Comparison of ENCODE assay signal across 17 cellular contexts in the genomic region with DNA sequence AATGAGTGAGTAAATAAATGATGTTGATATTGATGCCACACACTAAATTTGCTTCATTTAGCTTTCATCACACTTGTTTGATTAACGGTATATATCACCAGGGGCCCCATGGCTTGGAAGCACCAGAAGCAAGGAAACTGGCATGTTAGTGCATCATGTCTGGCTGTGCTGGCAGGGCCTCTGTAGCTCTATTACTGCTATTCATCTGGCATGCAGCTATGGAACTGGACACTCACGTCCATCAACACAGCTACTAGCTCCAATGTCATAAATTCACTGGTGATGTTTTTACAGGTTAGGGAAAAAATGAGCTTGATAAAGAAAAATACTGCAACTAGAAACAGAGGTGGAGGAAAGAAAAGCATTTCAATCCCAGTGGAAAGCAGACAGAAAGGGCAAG.
"Had no signal": no experiment of that assay in that cellular context is flagged by ENCODE, and none has a peak within 500 bp of the region (broad histone marks: within the 10 kb centered on the region; RNA-seq: fewer than 3 reads in every experiment).

No MANE protein-coding gene starts in this region.

- H3K36me3 ChIP-seq: heart left ventricle, neutrophil, right atrium auricular region, sigmoid colon, stomach, thoracic aorta, transverse colon had no signal

- ATAC-seq: heart left ventricle, left lobe of liver, natural killer cell had no signal

- H3K27ac ChIP-seq: coronary artery, dorsolateral prefrontal cortex, heart left ventricle, neutrophil, right atrium auricular region, sigmoid colon, skin epidermis, stomach, transverse colon had no signal

- H3K4me1 ChIP-seq: heart left ventricle, right atrium auricular region, transverse colon had no signal

- H3K36me3 Mint-ChIP-seq: natural killer cell had no signal

- H3K27me3 ChIP-seq: dorsolateral prefrontal cortex, heart left ventricle, neutrophil, right atrium auricular region, sigmoid colon, stomach, transverse colon had no signal

- H3K4me1 Mint-ChIP-seq: natural killer cell had no signal

- H3K27ac Mint-ChIP-seq: natural killer cell had no signal

- H3K4me3 ChIP-seq: coronary artery, dorsolateral prefrontal cortex, heart left ventricle, right atrium auricular region, sigmoid colon, skin epidermis, stomach, thoracic aorta, transverse colon had no signal

- DNase-seq: dorsolateral prefrontal cortex; effector CD8-positive, alpha-beta T cell; heart left ventricle; hippocampal formation; mammary epithelial cell; natural killer cell; sigmoid colon; stimulated activated naive CD4-positive, alpha-beta T cell; stomach; substantia nigra; transverse colon had no signal

- H3K4me3 Mint-ChIP-seq: natural killer cell had no signal

- H3K9me3 ChIP-seq: heart left ventricle, neutrophil, right atrium auricular region, sigmoid colon, stomach, thoracic aorta, transverse colon had no signal
